Comparison of ENCODE assay signal across 9 cellular contexts in genomic region chr7:71137479-71137878, GRCh38. TPM values are rescaled to one million over a fixed set of nuclear protein-coding genes. Genes with fewer than 3 reads are reported as not detected.
"Had no signal": no experiment of that assay in that cellular context is flagged by ENCODE, and none has a peak within 500 bp of the region (broad histone marks: within the 10 kb centered on the region; RNA-seq: fewer than 3 reads in every experiment).

No MANE protein-coding gene starts in this region.

- H3K4me3 ChIP-seq: GM12878 had no signal

- FAIRE-seq: G401.6, GM12878, GM12891, GM12892, GM18507, GM19239 had no signal

- DNase-seq: GDM1, GF-D8 had no signal

RNA-seq across cellular contexts. Expression of gene GALNT17, which starts 5.5 kb away (rescaled TPM):
- total RNA-seq: G401 had no signal
